In the genomic region with DNA sequence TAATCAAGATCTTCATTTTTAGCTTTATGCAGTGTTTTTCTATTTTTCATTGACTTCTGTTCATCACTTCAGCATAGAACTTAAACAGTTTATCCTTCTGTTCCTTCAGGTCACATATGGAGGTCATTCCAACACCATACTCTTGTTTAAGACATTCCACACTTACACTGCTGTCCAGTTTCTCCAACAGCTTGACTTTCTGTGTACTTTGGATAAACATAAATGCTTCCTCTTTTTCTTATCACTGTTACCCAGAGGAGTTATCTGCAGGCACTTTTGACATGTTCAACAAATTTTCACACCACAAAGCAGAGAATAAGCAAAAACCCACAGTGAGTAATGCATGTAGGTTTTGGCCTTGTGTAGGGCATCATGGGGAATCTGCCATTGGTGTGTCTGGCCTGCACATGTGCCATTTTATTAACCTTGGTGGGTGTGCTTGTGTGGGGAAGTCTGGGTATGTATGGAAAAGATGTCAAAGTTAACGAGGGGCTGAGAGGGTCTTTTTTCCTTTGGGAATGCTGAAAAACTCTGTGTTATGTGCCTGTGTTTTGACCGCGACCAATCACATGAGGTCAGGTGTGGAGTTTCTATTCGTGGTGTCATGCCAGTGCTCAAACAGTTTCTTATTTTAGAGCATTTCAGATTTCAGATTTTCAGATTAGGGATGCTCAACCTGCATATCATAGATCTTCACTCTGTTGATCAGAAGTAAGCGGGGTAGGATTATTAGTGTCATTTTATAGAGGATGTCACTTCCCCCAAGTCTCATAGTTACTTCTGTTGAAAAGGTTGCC, we compare ENCODE assay signal across 19 cellular contexts.
"Had no signal": no experiment of that assay in that cellular context is flagged by ENCODE, and none has a peak within 500 bp of the region (broad histone marks: within the 10 kb centered on the region; RNA-seq: fewer than 3 reads in every experiment).

No MANE protein-coding gene starts in this region.

- ATAC-seq: activated T-cell treated with anti-CD3 and anti-CD28 coated beads, Interleukin-2, amount 50 U/mL, for 72 hours; mucosa of descending colon had no signal

- H3K4me3 ChIP-seq: ascending aorta, coronary artery, esophagus muscularis mucosa, heart right ventricle, mucosa of descending colon, neural progenitor cell, prostate gland, right atrium auricular region, transverse colon, vagina had no signal

- DNase-seq: activated CD4-positive, alpha-beta T cell treated with anti-CD3 and anti-CD28 coated beads, Interleukin-2, amount 50 U/mL, for 1 hour; activated CD4-positive, CD25-positive, alpha-beta regulatory T cell treated with anti-CD3 and anti-CD28 coated beads, Interleukin-2, amount 50 U/mL, for 72 hours; activated CD8-positive, alpha-beta memory T cell treated with anti-CD3 and anti-CD28 coated beads, Interleukin-2, amount 50 U/mL, for 48 hours; activated gamma-delta T cell; activated T-cell treated with anti-CD3 and anti-CD28 coated beads, Interleukin-2, amount 50 U/mL, for 72 hours; heart right ventricle; immature natural killer cell; left ventricle myocardium superior; mucosa of descending colon; naive B cell; transverse colon had no signal

- H3K27me3 ChIP-seq: ascending aorta, esophagus muscularis mucosa, heart right ventricle, right atrium auricular region, transverse colon, vagina had no signal

- FAIRE-seq: TTC549 had no signal

- H3K36me3 ChIP-seq: ascending aorta, esophagus muscularis mucosa, heart right ventricle, neural progenitor cell, prostate gland, right atrium auricular region, transverse colon, vagina had no signal
